In genomic region chr20:36384022-36384619, GRCh38 we compare ENCODE assay signal across 9 cellular contexts.
A peak's percentile ranks its signal among the peaks of the same experiment; 100 is the strongest.
DNase-seq lines count a peak whose midpoint lies in the region; ATAC-seq, FAIRE-seq and TF ChIP-seq lines count a peak whose summit lies in the region.
"Had no signal": no experiment of that assay in that cellular context is flagged by ENCODE, and none has a peak within 500 bp of the region (broad histone marks: within the 10 kb centered on the region; RNA-seq: fewer than 3 reads in every experiment).

No MANE protein-coding gene starts in this region.

- peaks cover 1% of the 10 kb centered on the region; the same call in 1 of the 2 replicates for H3K27me3 ChIP-seq in SJCRH30
- peaks cover 0 to 1% of the 10 kb centered on the region in 2 donors for H3K27me3 ChIP-seq in small intestine (ENCODE audit: control insufficient read depth in 2 of 2, insufficient read depth in 2 of 2, low read length in 2 of 2)
- peaks cover 0 to 23% (median 0%) of the 10 kb centered on the region in 7 donors for H3K27me3 ChIP-seq in spleen (replicated peaks in 1 of 7)
- H3K27me3 ChIP-seq: BLaER1 treated with 17β-estradiol and CSF1 and Interleukin-3, amounts not matched to agents 10 nM and 100 nM had no signal

- peak; percentile 58 for DNase-seq in activated CD8-positive, alpha-beta memory T cell treated with anti-CD3 and anti-CD28 coated beads for 24 hours
- no peak for DNase-seq in activated CD8-positive, alpha-beta memory T cell treated with anti-CD3 and anti-CD28 coated beads, Interleukin-2, amount 50 U/mL, for 4 hours
- peak; percentile 70 to 87 for DNase-seq in SJCRH30
- peak; percentile 90 for DNase-seq in ecto neural progenitor cell (ENCODE audit: low spot score)
- DNase-seq in small intestine, result peak; percentile 22
- DNase-seq in spleen, result no peak
- DNase-seq in T1000 (lab: John Stamatoyannopoulos, UW), result no peak

- TF ChIP-seq POLR2A in spleen (IDR thresholded peaks at IDR 0.05), result no peak

- no peak for TF ChIP-seq CTCF in spleen (IDR thresholded peaks at IDR 0.05 in 8 of 11, conservative IDR thresholded peaks at IDR 0.05 in 3 of 11)

- no peak for FAIRE-seq in small intestine (lab: Jason Lieb, UNC)

- H3K9me3 ChIP-seq in SJCRH30 (replicated peaks), result no peaks in the 10 kb centered on the region
- no peaks in the 10 kb centered on the region for H3K9me3 ChIP-seq in small intestine (ENCODE audit: control insufficient read depth, low read depth)
- H3K9me3 ChIP-seq in spleen, result peaks cover 0 to 6% (median 0%) of the 10 kb centered on the region in 8 donors

- H3K27ac ChIP-seq in SJCRH30 (no peak overlapping the region), small intestine (ENCODE audit: low read depth in 1 of 2, low read length in 1 of 2) (no peak overlapping the region), spleen (no peak overlapping the region)
- H3K27ac ChIP-seq: BLaER1 treated with 17β-estradiol and CSF1 and Interleukin-3, amounts not matched to agents 10 nM and 100 nM had no signal

- H3K4me1 ChIP-seq in SJCRH30 (no peaks in the 10 kb centered on the region), small intestine (ENCODE audit: control insufficient read depth in 2 of 2, insufficient read depth in 1 of 2, low read depth in 1 of 2, low read length in 1 of 2) (no peaks in the 10 kb centered on the region), spleen (no peaks in the 10 kb centered on the region)
- H3K4me1 ChIP-seq: BLaER1 treated with 17β-estradiol and CSF1 and Interleukin-3, amounts not matched to agents 10 nM and 100 nM had no signal

- intact Hi-C loops in spleen (cut with DNase I; ENCODE audit: low total_unique reads), result no loop called here

- ATAC-seq in HG02938 (IDR thresholded peaks at IDR 0.05; ENCODE audit: unreplicated experiment), result no peak

- no peaks in the 10 kb centered on the region for H3K36me3 ChIP-seq in SJCRH30
- no peaks in the 10 kb centered on the region for H3K36me3 ChIP-seq in small intestine (ENCODE audit: control insufficient read depth in 2 of 2, insufficient read depth in 2 of 2, low read length in 2 of 2)
- H3K36me3 ChIP-seq in spleen, result no peaks in the 10 kb centered on the region
- H3K36me3 ChIP-seq: BLaER1 treated with 17β-estradiol and CSF1 and Interleukin-3, amounts not matched to agents 10 nM and 100 nM had no signal

- 1 to 6% (median 3%) methylated on average over 6 of the region's 6 CpGs for WGBS in small intestine, 3 donors
- WGBS in spleen, 5 donors, result 1 to 3% (median 2%) methylated on average over 6 of the region's 6 CpGs

- H3K4me3 ChIP-seq in SJCRH30 (no peak overlapping the region), small intestine (ENCODE audit: low read depth in 1 of 2, low read length in 2 of 2) (no peak overlapping the region), spleen (no peak overlapping the region)
- H3K4me3 ChIP-seq: BLaER1 treated with 17β-estradiol and CSF1 and Interleukin-3, amounts not matched to agents 10 nM and 100 nM had no signal

Comparison
In these comparisons a context has a peak if more than half of its experiments do, and no peak if none do; other contexts are left out.
1. DNase-seq: peak in activated CD8-positive, alpha-beta memory T cell treated with anti-CD3 and anti-CD28 coated beads for 24 hours (single experiment), SJCRH30 (2 of 2), ecto neural progenitor cell (single experiment) and small intestine (single experiment); none in activated CD8-positive, alpha-beta memory T cell treated with anti-CD3 and anti-CD28 coated beads, Interleukin-2, amount 50 U/mL, for 4 hours (single experiment), spleen (single experiment) and T1000 (single experiment).